In the genomic region with DNA sequence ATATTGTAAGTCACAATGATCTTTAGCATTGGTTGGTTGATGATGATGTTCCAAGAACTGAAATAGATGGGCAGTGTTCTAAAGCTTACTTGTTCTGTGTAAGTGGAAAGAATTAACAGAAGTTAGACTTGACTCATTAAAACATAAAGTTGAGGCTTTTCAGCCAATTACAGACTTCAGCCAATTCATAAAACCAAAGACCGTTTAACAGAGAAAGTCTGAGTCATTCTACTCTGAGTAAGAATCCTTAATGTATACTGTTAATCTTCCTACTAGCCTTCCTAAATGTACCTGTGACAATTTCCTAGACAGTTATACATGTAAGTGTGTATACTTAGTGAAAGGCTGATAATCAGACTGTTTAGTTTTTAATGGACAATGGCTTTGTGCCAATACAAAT, we compare ENCODE assay signal across 17 cellular contexts.
"Had no signal": no experiment of that assay in that cellular context is flagged by ENCODE, and none has a peak within 500 bp of the region (broad histone marks: within the 10 kb centered on the region; RNA-seq: fewer than 3 reads in every experiment).

No MANE protein-coding gene starts in this region.

- DNase-seq: dermis blood vessel endothelial cell; erythroblast; foreskin melanocyte; heart left ventricle; hippocampal formation; mesendoderm; naive B cell; retina; right lobe of liver; stimulated activated CD4-positive, alpha-beta T cell treated with anti-CD3 and anti-CD28 coated beads, Interleukin-4, amount 100 ng/mL, for 1 hour; stimulated activated CD8-positive, alpha-beta memory T cell treated with anti-CD3 and anti-CD28 coated beads, Interleukin-4, amount 100 ng/mL, for 48 hours; stimulated activated naive CD8-positive, alpha-beta T cell treated with anti-CD3 and anti-CD28 coated beads, Interleukin-15, Interleukin-2, amounts not matched to agents 100 U/mL and 50 U/mL, for 24 hours; tibial artery; upper lobe of left lung; uterus had no signal

- H3K4me3 ChIP-seq: heart left ventricle, prostate gland, right lobe of liver, tibial artery, upper lobe of left lung, uterus had no signal

- ATAC-seq: heart left ventricle; right lobe of liver; stimulated activated effector memory CD8-positive, alpha-beta T cell treated with anti-CD3 and anti-CD28 coated beads, Interleukin-12 subunit alpha, Interleukin-12 subunit beta, amount 100 ng/mL, for 72 hours; stimulated activated naive CD8-positive, alpha-beta T cell treated with anti-CD3 and anti-CD28 coated beads, Interleukin-15, Interleukin-2, amounts not matched to agents 100 U/mL and 50 U/mL, for 24 hours had no signal
